ENCODE assay signal across 20 cellular contexts in the genomic region with DNA sequence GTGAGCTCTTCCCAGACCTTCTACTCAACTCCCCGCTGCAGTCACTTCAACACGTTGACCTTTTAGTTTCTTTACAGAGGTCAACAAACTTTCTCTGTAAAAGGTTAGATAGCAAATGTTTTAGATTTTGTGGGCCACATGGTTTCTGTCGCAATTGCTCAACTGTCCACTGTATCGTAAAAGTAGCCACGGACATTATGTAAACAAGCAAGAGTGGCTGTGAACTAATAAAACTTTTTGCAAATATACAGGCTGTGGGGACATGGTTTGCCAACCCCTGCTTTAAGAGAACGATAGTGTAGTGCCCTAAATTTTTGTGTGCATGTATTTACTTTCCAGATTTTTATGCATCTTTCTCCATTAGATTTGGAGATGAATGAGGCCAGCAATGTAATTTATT.
DNase-seq lines count a peak whose midpoint lies in the region; ATAC-seq and TF ChIP-seq lines count a peak whose summit lies in the region.
"Had no signal": no experiment of that assay in that cellular context is flagged by ENCODE, and none has a peak within 500 bp of the region (broad histone marks: within the 10 kb centered on the region; RNA-seq: fewer than 3 reads in every experiment).

No MANE protein-coding gene starts in this region.

- H3K4me3 Mint-ChIP-seq in nephron progenitor cell = no peak overlapping the region
- H3K4me3 Mint-ChIP-seq: B cell; CD4-positive, CD25-positive, alpha-beta regulatory T cell; CD8-positive, alpha-beta memory T cell; IgD-negative memory B cell had no signal

- H3K27ac Mint-ChIP-seq in nephron progenitor cell = peak overlapping the region; percentile 27
- H3K27ac Mint-ChIP-seq: B cell; CD4-positive, CD25-positive, alpha-beta regulatory T cell; CD8-positive, alpha-beta memory T cell had no signal

- ATAC-seq in HG03135 (IDR thresholded peaks at IDR 0.05; ENCODE audit: unreplicated experiment) = no peak
- ATAC-seq: GM12878 had no signal

- H3K36me3 Mint-ChIP-seq in nephron progenitor cell (ENCODE audit: low read depth) = peaks cover under 1% of the 10 kb centered on the region
- H3K36me3 Mint-ChIP-seq: CD4-positive, CD25-positive, alpha-beta regulatory T cell had no signal

- DNase-seq in LNCaP clone FGC (ENCODE audit: low read depth) (peak; percentile 74), fibroblast of villous mesenchyme (ENCODE audit: low read depth) (peak; percentile 55), nephron progenitor cell (no peak), epidermal melanocyte (ENCODE audit: insufficient read length, low spot score) (no peak), SIG-M5 (lab: John Stamatoyannopoulos, UW) (no peak), Kasumi-1 (lab: John Stamatoyannopoulos, UW) (no peak)
- DNase-seq: CD4-positive, CD25-positive, alpha-beta regulatory T cell; CD8-positive, alpha-beta memory T cell; COR-L47; DMS 273 treated with DMSO at 0.1 percent for 48 hours; DMS53; DND-41; EL; GM23248 had no signal

- no peaks in the 10 kb centered on the region for H3K27me3 Mint-ChIP-seq in nephron progenitor cell (ENCODE audit: low read depth, poor library complexity)
- H3K27me3 Mint-ChIP-seq: B cell; CD4-positive, CD25-positive, alpha-beta regulatory T cell had no signal

- peaks cover 33% of the 10 kb centered on the region for H3K4me1 Mint-ChIP-seq in nephron progenitor cell
- H3K4me1 Mint-ChIP-seq: B cell; CD4-positive, CD25-positive, alpha-beta regulatory T cell; CD8-positive, alpha-beta memory T cell; IgD-negative memory B cell had no signal

- peaks cover 15% of the 10 kb centered on the region for H3K9me3 Mint-ChIP-seq in nephron progenitor cell

- H3K4me3 ChIP-seq in LNCaP clone FGC (ENCODE audit: low read depth, low read length) (no peak overlapping the region), fibroblast of villous mesenchyme (ENCODE audit: low read depth, low read length) (no peak overlapping the region)
- H3K4me3 ChIP-seq: BLaER1 treated with 17β-estradiol and CSF1 and Interleukin-3, amounts not matched to agents 10 nM and 100 nM; GM12878; GM23248; HAP-1 had no signal

- no peak for TF ChIP-seq CTCF in LNCaP clone FGC (IDR thresholded peaks at IDR 0.05; ENCODE audit: control insufficient read depth, extremely low read depth, insufficient read depth)
- no peak for TF ChIP-seq CTCF in fibroblast of villous mesenchyme (IDR thresholded peaks at IDR 0.05; ENCODE audit: insufficient read depth, low read depth, low read length)
- no peak for TF ChIP-seq CTCF in nephron progenitor cell (IDR thresholded peaks at IDR 0.05)

Comparison
In these comparisons a context has a peak if more than half of its experiments do, and no peak if none do; other contexts are left out.
1. DNase-seq: peak in LNCaP clone FGC (single experiment) and fibroblast of villous mesenchyme (single experiment); none in nephron progenitor cell (single experiment), epidermal melanocyte (single experiment), SIG-M5 (single experiment) and Kasumi-1 (0 of 2).